In genomic region chr14:32205984-32206383, GRCh38 we compare ENCODE assay signal across 10 cellular contexts. TPM values are rescaled to one million over a fixed set of nuclear protein-coding genes. Genes with fewer than 3 reads are reported as not detected.
DNase-seq lines count a peak whose midpoint lies in the region; ATAC-seq and TF ChIP-seq lines count a peak whose summit lies in the region.
"Had no signal": no experiment of that assay in that cellular context is flagged by ENCODE, and none has a peak within 500 bp of the region (broad histone marks: within the 10 kb centered on the region; RNA-seq: fewer than 3 reads in every experiment).

No MANE protein-coding gene starts in this region.

- TF ChIP-seq CTCF in WTC11 (IDR thresholded peaks at IDR 0.05) (no peak), type B pancreatic cell (conservative IDR thresholded peaks at IDR 0.05) (no peak)

- POLR2A ChIA-PET in WTC11 (lab: Charles Lee): no interaction called here

- H3K27me3 Mint-ChIP-seq in WTC11 (ENCODE audit: low read depth) (peaks cover 15% of the 10 kb centered on the region), type B pancreatic cell (peaks cover 8% of the 10 kb centered on the region)

- peak; percentile 1 for DNase-seq in stimulated activated naive CD4-positive, alpha-beta T cell treated with Interleukin-2 at 50 U/mL for 16 hours (lab: John Stamatoyannopoulos, UW)
- DNase-seq in stimulated activated naive CD4-positive, alpha-beta T cell (lab: John Stamatoyannopoulos, UW): no peak
- DNase-seq in WTC11 (ENCODE audit: low spot score) (peak; percentile 25), type B pancreatic cell (ENCODE audit: extremely low spot score, unreplicated experiment) (no peak), NCI-H510A (lab: John Stamatoyannopoulos, UW) (no peak)
- DNase-seq in stimulated activated CD4-positive, alpha-beta T cell treated with anti-CD3 and anti-CD28 coated beads, Interleukin-2, amount 100 ng/mL, for 48 hours: no peak
- DNase-seq: activated T-cell treated with anti-CD3 and anti-CD28 coated beads for 4 hours, NCI-H1930 had no signal

- no peaks in the 10 kb centered on the region for H3K9me3 Mint-ChIP-seq in WTC11
- no peaks in the 10 kb centered on the region for H3K9me3 Mint-ChIP-seq in type B pancreatic cell

- CTCF ChIA-PET in WTC11 (lab: Charles Lee): interaction anchor here (0.6 to 1.0 kb wide), 2 partner anchors 132 to 354 kb away, joined by 3 to 4 read pairs; no protein-coding TSS in a partner anchor

- ATAC-seq in HG03469 (IDR thresholded peaks at IDR 0.05; ENCODE audit: unreplicated experiment) (peak; percentile 24), WTC11 (no peak), SK-N-SH treated with all-trans-retinoic acid at 6 μM for 48 hours (no peak)

- peaks cover 18% of the 10 kb centered on the region for H3K4me1 Mint-ChIP-seq in WTC11
- peaks cover under 1% of the 10 kb centered on the region for H3K4me1 Mint-ChIP-seq in type B pancreatic cell (ENCODE audit: unreplicated experiment)

- H3K4me3 Mint-ChIP-seq in WTC11 (no peak overlapping the region), type B pancreatic cell (peak overlapping the region; percentile 38)

- H3K27ac Mint-ChIP-seq in WTC11 (no peak overlapping the region), type B pancreatic cell (no peak overlapping the region)

- no peaks in the 10 kb centered on the region for H3K36me3 Mint-ChIP-seq in WTC11
- H3K36me3 Mint-ChIP-seq in type B pancreatic cell: no peaks in the 10 kb centered on the region

TF ChIP-seq in WTC11, 78 proteins besides CTCF, POLR2A, EP300 and RAD21:
- TF ChIP-seq ZNF423 (CRISPR knock-in tag; IDR thresholded peaks at IDR 0.05) (no peak), HMGA2 (CRISPR knock-in tag; IDR thresholded peaks at IDR 0.05) (no peak), ZNF512 (CRISPR knock-in tag; IDR thresholded peaks at IDR 0.05; ENCODE audit: borderline replicate concordance) (no peak), ZNF121 (CRISPR knock-in tag; IDR thresholded peaks at IDR 0.05) (no peak), ZSCAN18 (CRISPR knock-in tag; IDR thresholded peaks at IDR 0.05) (no peak), FOXP1 (CRISPR knock-in tag; IDR thresholded peaks at IDR 0.05; ENCODE audit: borderline replicate concordance) (no peak)

TF ChIP-seq in SK-N-SH treated with all-trans-retinoic acid at 6 μM for 48 hours, 23 proteins besides CTCF, POLR2A, EP300 and RAD21:
- TF ChIP-seq PATZ1 (CRISPR knock-in tag; IDR thresholded peaks at IDR 0.05; ENCODE audit: borderline replicate concordance): no peak
- TF ChIP-seq ZFP30 (CRISPR knock-in tag; IDR thresholded peaks at IDR 0.05): no peak
- TF ChIP-seq ZNF8 (CRISPR knock-in tag; IDR thresholded peaks at IDR 0.05): no peak
- no peak for TF ChIP-seq ISL1 (CRISPR knock-in tag; IDR thresholded peaks at IDR 0.05)
- TF ChIP-seq BACH2 (CRISPR knock-in tag; IDR thresholded peaks at IDR 0.05; ENCODE audit: borderline replicate concordance): no peak
- no peak for TF ChIP-seq TOX (CRISPR knock-in tag; IDR thresholded peaks at IDR 0.05; ENCODE audit: borderline replicate concordance)
- TF ChIP-seq ESRRG (CRISPR knock-in tag; IDR thresholded peaks at IDR 0.05): no peak
- TF ChIP-seq ZFP3 (CRISPR knock-in tag; IDR thresholded peaks at IDR 0.05): no peak
- no peak for TF ChIP-seq GLIS3 (CRISPR knock-in tag; IDR thresholded peaks at IDR 0.05)
- no peak for TF ChIP-seq PPARA (CRISPR knock-in tag; IDR thresholded peaks at IDR 0.05; ENCODE audit: borderline replicate concordance)
- TF ChIP-seq TCF4 (CRISPR knock-in tag; IDR thresholded peaks at IDR 0.05; ENCODE audit: borderline replicate concordance): no peak
- TF ChIP-seq OSR1 (CRISPR knock-in tag; IDR thresholded peaks at IDR 0.05): no peak
- TF ChIP-seq SNAI2 (CRISPR knock-in tag; IDR thresholded peaks at IDR 0.05): no peak
- TF ChIP-seq CSRNP3 (CRISPR knock-in tag; IDR thresholded peaks at IDR 0.05): no peak
- no peak for TF ChIP-seq TSHZ2 (CRISPR knock-in tag; IDR thresholded peaks at IDR 0.05)
- no peak for TF ChIP-seq ARNTL (CRISPR knock-in tag; IDR thresholded peaks at IDR 0.05; ENCODE audit: borderline replicate concordance, low read depth)

RNA-seq across cellular contexts. Expression of gene RNU6-8, which starts 2.9 kb away (rescaled TPM):
- not detected in 3 replicates for total RNA-seq in WTC11 (2021)
- total RNA-seq in type B pancreatic cell (ENCODE audit: low replicate concordance): not detected in 2 replicates

RNA-seq across cellular contexts. Expression of gene RNU6-7, which starts 4.1 kb away (rescaled TPM):
- total RNA-seq in WTC11 (2021) (not detected in 3 replicates), type B pancreatic cell (ENCODE audit: low replicate concordance) (not detected in 2 replicates)

Comparison
In these comparisons a context has a peak if more than half of its experiments do, and no peak if none do; other contexts are left out.
1. DNase-seq: peak in stimulated activated naive CD4-positive, alpha-beta T cell treated with Interleukin-2 at 50 U/mL for 16 hours (single experiment) and WTC11 (single experiment); none in stimulated activated naive CD4-positive, alpha-beta T cell (0 of 6), type B pancreatic cell (single experiment), stimulated activated CD4-positive, alpha-beta T cell treated with anti-CD3 and anti-CD28 coated beads, Interleukin-2, amount 100 ng/mL, for 48 hours (0 of 2) and NCI-H510A (single experiment).